Comparison of ENCODE assay signal across 36 cellular contexts in genomic region chr16:3474136-3474779, GRCh38. TPM values are rescaled to one million over a fixed set of nuclear protein-coding genes. Genes with fewer than 3 reads are reported as not detected.
DNase-seq lines count a peak whose midpoint lies in the region; ATAC-seq and TF ChIP-seq lines count a peak whose summit lies in the region.
"Had no signal": no experiment of that assay in that cellular context is flagged by ENCODE, and none has a peak within 500 bp of the region (broad histone marks: within the 10 kb centered on the region; RNA-seq: fewer than 3 reads in every experiment).

No MANE protein-coding gene starts in this region.

- TF ChIP-seq POLR2A in right lobe of liver (IDR thresholded peaks at IDR 0.05) (no peak), thyroid gland (IDR thresholded peaks at IDR 0.05) (no peak)

- no peaks in the 10 kb centered on the region for H3K27me3 ChIP-seq in SK-N-SH (ENCODE audit: insufficient read depth)
- no peaks in the 10 kb centered on the region for H3K27me3 ChIP-seq in right lobe of liver
- no peaks in the 10 kb centered on the region for H3K27me3 ChIP-seq in thyroid gland
- H3K27me3 ChIP-seq: breast epithelium, esophagus muscularis mucosa, foreskin keratinocyte had no signal

- H3K36me3 ChIP-seq in SK-N-SH (replicated peaks in 1 of 2; ENCODE audit: control insufficient read depth in 1 of 2, insufficient read depth in 2 of 2, low read length in 1 of 2) (peaks cover 1 to 10% of the 10 kb centered on the region in 2 experiments), right lobe of liver (peaks cover 0 to 5% (median 2%) of the 10 kb centered on the region in 4 donors), thyroid gland (peaks cover under 1 to 2% of the 10 kb centered on the region in 2 donors)

- no peak overlapping the region for H3K4me3 ChIP-seq in SK-N-SH (ENCODE audit: low read depth in 2 of 2, low read length in 1 of 2)
- H3K4me3 ChIP-seq in right lobe of liver: no peak overlapping the region
- no peak overlapping the region for H3K4me3 ChIP-seq in thyroid gland (replicated peaks in 1 of 3)
- H3K4me3 ChIP-seq: breast epithelium, esophagus muscularis mucosa, GM12878, SK-N-MC, smooth muscle cell had no signal

- 84% methylated on average over 12 of the region's 16 CpGs for WGBS in SK-N-SH (ENCODE audit: low lambda C conversion rate)
- 100% methylated on average over 1 of the region's 16 CpGs for WGBS in right lobe of liver (ENCODE audit: insufficient coverage, low coverage, low lambda C conversion rate, missing lambda C conversion rate)
- WGBS in thyroid gland, 2 donors: 48 to 60% methylated on average over 12 to 16 of the region's 16 CpGs

- no peak for TF ChIP-seq RAD21 in SK-N-SH (IDR thresholded peaks at IDR 0.05; ENCODE audit: low read length)

- intact Hi-C loops in right lobe of liver (cut with DNase I) (no loop called here), thyroid gland (cut with DNase I) (no loop called here)

- H3F3A ChIP-seq in SK-N-SH (replicated peaks; ENCODE audit: insufficient read depth): no peaks in the 10 kb centered on the region

- peaks cover 80% of the 10 kb centered on the region for H4K20me1 ChIP-seq in SK-N-SH (ENCODE audit: insufficient read depth)

- no peak for TF ChIP-seq CTCF in SK-N-SH (IDR thresholded peaks at IDR 0.05)
- no peak for TF ChIP-seq CTCF in right lobe of liver (IDR thresholded peaks at IDR 0.05)
- no peak for TF ChIP-seq CTCF in thyroid gland (IDR thresholded peaks at IDR 0.05)

- CTCF ChIA-PET in SK-N-SH (lab: Yijun Ruan, JAX): no interaction called here

- TF ChIP-seq EP300 in SK-N-SH (IDR thresholded peaks at IDR 0.05; ENCODE audit: borderline replicate concordance in 1 of 2, low read depth in 1 of 2, low read length in 1 of 2): no peak

- H3K9ac ChIP-seq in SK-N-SH: no peak overlapping the region
- H3K9ac ChIP-seq: KMS-11 had no signal

- POLR2A ChIA-PET in SK-N-SH (lab: Yijun Ruan, JAX): no interaction called here

- no peak overlapping the region for H2AFZ ChIP-seq in SK-N-SH (ENCODE audit: low read depth)

- no peaks in the 10 kb centered on the region for H3K9me2 ChIP-seq in SK-N-SH

- H3K4me2 ChIP-seq in SK-N-SH: no peak overlapping the region
- H3K4me2 ChIP-seq: KMS-11, smooth muscle cell had no signal

- H3K9me3 ChIP-seq in SK-N-SH (no peaks in the 10 kb centered on the region), right lobe of liver (no peaks in the 10 kb centered on the region), thyroid gland (no peaks in the 10 kb centered on the region)
- H3K9me3 ChIP-seq: breast epithelium, esophagus muscularis mucosa had no signal

- DNase-seq in SK-N-SH: peak; percentile 36
- DNase-seq in right lobe of liver: no peak
- DNase-seq in thyroid gland: peak; percentile 85 to 86
- no peak for DNase-seq in pons (ENCODE audit: low spot score)
- DNase-seq: activated naive CD4-positive, alpha-beta T cell treated with anti-CD3 and anti-CD28 coated beads, Interleukin-2, amount 10 ng/mL, durations not matched to agents 7 days and 5 days; amygdala; cortex of kidney; effector memory CD8-positive, alpha-beta T cell; foreskin keratinocyte; hypothalamus; immature natural killer cell; naive B cell; NCI-H1417 treated with DMSO at 0.1 percent for 48 hours; NCI-H2081 treated with DMSO at 0.1 percent for 48 hours; NCI-H446; stimulated activated CD4-positive, alpha-beta T cell treated with anti-CD3 and anti-CD28 coated beads, Interleukin-1b, Interleukin-23, amount 100 ng/mL, for 48 hours had no signal

- ATAC-seq in SK-N-SH treated with all-trans-retinoic acid at 6 μM for 48 hours (no peak), esophagus mucosa (peak; percentile 38), right lobe of liver (peak; percentile 16 to 39 (median 24)), HG03378 (IDR thresholded peaks at IDR 0.05; ENCODE audit: unreplicated experiment) (no peak), HG03039 (IDR thresholded peaks at IDR 0.05; ENCODE audit: unreplicated experiment) (no peak)
- ATAC-seq: effector memory CD8-positive, alpha-beta T cell; foreskin keratinocyte; GM12878; HCT116 had no signal

- peaks cover 90% of the 10 kb centered on the region for H3K79me2 ChIP-seq in SK-N-SH (ENCODE audit: insufficient read depth)

- H3K27ac ChIP-seq in SK-N-SH (ENCODE audit: low read depth in 2 of 2, low read length in 1 of 2) (no peak overlapping the region), right lobe of liver (no peak overlapping the region), thyroid gland (no peak overlapping the region)
- H3K27ac ChIP-seq: 22Rv1, breast epithelium, esophagus muscularis mucosa, foreskin keratinocyte, KMS-11, RWPE1, SK-N-MC had no signal

- H3K4me1 ChIP-seq in SK-N-SH (ENCODE audit: control insufficient read depth in 1 of 2, insufficient read depth in 2 of 2, low read depth in 1 of 2, low read length in 1 of 2) (no peaks in the 10 kb centered on the region; a peak in 1 of 4 replicates), right lobe of liver (peaks cover 0 to 5% (median 0%) of the 10 kb centered on the region in 4 donors), thyroid gland (peaks cover 5 to 7% of the 10 kb centered on the region in 2 donors)
- H3K4me1 ChIP-seq: breast epithelium, foreskin keratinocyte had no signal

TF ChIP-seq in SK-N-SH, 30 proteins besides CTCF, POLR2A, EP300 and RAD21:
- no peak for TF ChIP-seq TCF12 (IDR thresholded peaks at IDR 0.05)
- no peak for TF ChIP-seq RXRA (IDR thresholded peaks at IDR 0.05; ENCODE audit: borderline replicate concordance, low read depth)

TF ChIP-seq in SK-N-SH treated with all-trans-retinoic acid at 6 μM for 48 hours, 23 proteins besides CTCF, POLR2A, EP300 and RAD21 (continues in another document):
- TF ChIP-seq TCF4 (CRISPR knock-in tag; IDR thresholded peaks at IDR 0.05; ENCODE audit: borderline replicate concordance) (no peak), CREB5 (CRISPR knock-in tag; IDR thresholded peaks at IDR 0.05; ENCODE audit: low read depth) (no peak), OSR1 (CRISPR knock-in tag; IDR thresholded peaks at IDR 0.05) (no peak), ARNTL (CRISPR knock-in tag; IDR thresholded peaks at IDR 0.05; ENCODE audit: borderline replicate concordance, low read depth) (no peak), ZNF8 (CRISPR knock-in tag; IDR thresholded peaks at IDR 0.05) (no peak), ZFP30 (CRISPR knock-in tag; IDR thresholded peaks at IDR 0.05) (no peak), CSDC2 (CRISPR knock-in tag; IDR thresholded peaks at IDR 0.05) (no peak), ZNF565 (CRISPR knock-in tag; conservative IDR thresholded peaks at IDR 0.05; ENCODE audit: low read depth) (no peak), PPARA (CRISPR knock-in tag; IDR thresholded peaks at IDR 0.05; ENCODE audit: borderline replicate concordance) (no peak), ZNF70 (CRISPR knock-in tag; IDR thresholded peaks at IDR 0.05) (no peak), BACH2 (CRISPR knock-in tag; IDR thresholded peaks at IDR 0.05; ENCODE audit: borderline replicate concordance) (no peak)

RNA-seq across cellular contexts. Expression of gene C16orf90, which starts 21.0 kb away (rescaled TPM):
- not detected in 2 replicates for polyA plus RNA-seq in SK-N-SH (2012; rRNA removed)
- not detected in 2 replicates for polyA plus RNA-seq in SK-N-SH (2012; cell fraction: cytosol; rRNA removed)
- polyA plus RNA-seq in SK-N-SH (2012; cell fraction: nucleus; rRNA removed): not detected in 2 replicates
- total RNA-seq in esophagus mucosa (not detected), right lobe of liver (not detected), thyroid gland (not detected)
- total RNA-seq: breast epithelium, esophagus muscularis mucosa, foreskin keratinocyte, GM12878, HT1080, liver, mesothelial cell of epicardium, renal cortical epithelial cell, smooth muscle cell, subcutaneous adipose tissue, ureter had no signal
- polyA plus RNA-seq: CD14-positive monocyte, foreskin keratinocyte, GM12878, immature natural killer cell, liver, smooth muscle cell had no signal

RNA-seq across cellular contexts. Expression of gene CLUAP1, which starts 26.5 kb away (rescaled TPM):
- 18.0 and 19.5 TPM in 2 replicates for polyA plus RNA-seq in SK-N-SH (2012; rRNA removed)
- polyA plus RNA-seq in SK-N-SH (2012; cell fraction: cytosol; rRNA removed): 24.9 and 42.8 TPM in 2 replicates
- 11.8 and 20.5 TPM in 2 replicates for polyA plus RNA-seq in SK-N-SH (2012; cell fraction: nucleus; rRNA removed)
- total RNA-seq in esophagus mucosa (8.0 TPM), right lobe of liver (1 to 10 TPM; 3.8 to 9.8 (median 6.6) TPM), thyroid gland (10 to 100 TPM; 24.6 to 31.6 (median 29.4) TPM)

RNA-seq across cellular contexts. Expression of gene NAA60, which starts 30.8 kb away (rescaled TPM):
- 17.2 and 21.5 TPM in 2 replicates for polyA plus RNA-seq in SK-N-SH (2012; rRNA removed)
- 17.2 and 23.6 TPM in 2 replicates for polyA plus RNA-seq in SK-N-SH (2012; cell fraction: cytosol; rRNA removed)
- 33.4 and 41.1 TPM in 2 replicates for polyA plus RNA-seq in SK-N-SH (2012; cell fraction: nucleus; rRNA removed)
- total RNA-seq in esophagus mucosa: 24.5 TPM
- total RNA-seq in right lobe of liver: 10 to 100 TPM; 25.0 to 46.6 (median 30.8) TPM
- total RNA-seq in thyroid gland: 10 to 100 TPM; 22.7 to 42.2 (median 31.0) TPM

RNA-seq across cellular contexts. Expression of gene ZNF597, which starts 31.0 kb away (rescaled TPM):
- 1.1 and 1.3 TPM in 2 replicates for polyA plus RNA-seq in SK-N-SH (2012; rRNA removed)
- 1.3 and 1.6 TPM in 2 replicates for polyA plus RNA-seq in SK-N-SH (2012; cell fraction: cytosol; rRNA removed)
- 0.83 and 1.8 TPM in 2 replicates for polyA plus RNA-seq in SK-N-SH (2012; cell fraction: nucleus; rRNA removed)
- total RNA-seq in esophagus mucosa (1.00 TPM), right lobe of liver (1 to 10 TPM in 3 of 6 experiments, under 1 TPM in 3; 0.86 to 1.7 (median 1.1) TPM), thyroid gland (1 to 10 TPM; 2.7 to 6.8 (median 4.3) TPM)

Comparison
In these comparisons a context has a peak if more than half of its experiments do, and no peak if none do; other contexts are left out.
1. DNase-seq: peak in SK-N-SH (single experiment) and thyroid gland (2 of 2); none in right lobe of liver (0 of 3) and pons (single experiment).
2. ATAC-seq: peak in esophagus mucosa (single experiment) and right lobe of liver (4 of 4); none in SK-N-SH treated with all-trans-retinoic acid at 6 μM for 48 hours (single experiment), HG03378 (single experiment) and HG03039 (single experiment).